ENCODE assay signal across 12 cellular contexts in genomic region chr10:104424719-104425118, GRCh38.
DNase-seq lines count a peak whose midpoint lies in the region; ATAC-seq and TF ChIP-seq lines count a peak whose summit lies in the region.
"Had no signal": no experiment of that assay in that cellular context is flagged by ENCODE, and none has a peak within 500 bp of the region (broad histone marks: within the 10 kb centered on the region; RNA-seq: fewer than 3 reads in every experiment).

No MANE protein-coding gene starts in this region.

- H3K9me2 ChIP-seq in neural cell (ENCODE audit: insufficient read depth, low read length), result no peaks in the 10 kb centered on the region

- peak; percentile 46 for DNase-seq in NK-92 treated with Interleukin-12 subunit alpha and Interleukin-12 subunit beta, amount 100 ng/mL, for 24 hours (lab: John Stamatoyannopoulos, UW)
- DNase-seq in NK-92 (lab: John Stamatoyannopoulos, UW; ENCODE audit: unreplicated experiment), result no peak
- DNase-seq in lower leg skin (ENCODE audit: low spot score in 2 of 2), result no peak
- DNase-seq in type B pancreatic cell (ENCODE audit: extremely low spot score, unreplicated experiment), result no peak
- no peak for DNase-seq in uterus
- DNase-seq: midbrain, NCI-H2029 treated with DMSO at 0.1 percent for 48 hours, upper lobe of right lung had no signal

- H3K27me3 ChIP-seq in neural cell (ENCODE audit: insufficient read depth, low read depth, low read length) (no peaks in the 10 kb centered on the region), uterus (no peaks in the 10 kb centered on the region)
- H3K27me3 ChIP-seq: upper lobe of right lung had no signal

- no peak for TF ChIP-seq RAD21 in neural cell (conservative IDR thresholded peaks at IDR 0.05)

- no peaks in the 10 kb centered on the region for H3K79me2 ChIP-seq in neural cell (replicated peaks; ENCODE audit: insufficient read depth, low read length)

- peaks cover 3% of the 10 kb centered on the region for H3K4me1 Mint-ChIP-seq in type B pancreatic cell (ENCODE audit: unreplicated experiment)
- H3K4me1 Mint-ChIP-seq: activated naive CD4-positive, alpha-beta T cell treated with anti-CD3 and anti-CD28 coated beads, Interleukin-2, amount 50 U/mL, for 24 hours had no signal

- intact Hi-C loops in lower leg skin (cut with DNase I; ENCODE audit: low total_unique reads), result no loop called here
- intact Hi-C loops in uterus (cut with DNase I; ENCODE audit: low total_unique reads), result no loop called here

- peak; percentile 92 for ATAC-seq in GM21825 (IDR thresholded peaks at IDR 0.05; ENCODE audit: unreplicated experiment)
- peak; percentile 98 for ATAC-seq in HG03442 (IDR thresholded peaks at IDR 0.05; ENCODE audit: unreplicated experiment)
- ATAC-seq: upper lobe of right lung had no signal

- no peaks in the 10 kb centered on the region for H4K20me1 ChIP-seq in neural cell (ENCODE audit: insufficient read depth)

- H2AFZ ChIP-seq in neural cell (ENCODE audit: low read depth, low read length), result no peak overlapping the region

- no peaks in the 10 kb centered on the region for H3F3A ChIP-seq in neural cell (ENCODE audit: insufficient read depth, low read length, poor library complexity, severe bottlenecking)

- 50 to 63% methylated on average over 1 of the region's 1 CpG for WGBS in lower leg skin, 2 donors

- H3K27ac ChIP-seq in neural cell (ENCODE audit: low read length) (peak overlapping the region; percentile 52), uterus (no peak overlapping the region)
- H3K27ac ChIP-seq: upper lobe of right lung had no signal

- TF ChIP-seq POLR2A in lower leg skin (IDR thresholded peaks at IDR 0.05) (no peak), uterus (IDR thresholded peaks at IDR 0.05) (no peak)

- H3K9ac ChIP-seq in neural cell (ENCODE audit: low read length), result no peak overlapping the region

- no peaks in the 10 kb centered on the region for H3K9me3 Mint-ChIP-seq in type B pancreatic cell
- H3K9me3 Mint-ChIP-seq: activated naive CD4-positive, alpha-beta T cell treated with anti-CD3 and anti-CD28 coated beads, Interleukin-2, amount 50 U/mL, for 24 hours had no signal

- no peaks in the 10 kb centered on the region for H3K36me3 Mint-ChIP-seq in type B pancreatic cell
- H3K36me3 Mint-ChIP-seq: activated naive CD4-positive, alpha-beta T cell treated with anti-CD3 and anti-CD28 coated beads, Interleukin-2, amount 50 U/mL, for 24 hours had no signal

- H3K4me3 Mint-ChIP-seq in type B pancreatic cell, result no peak overlapping the region
- H3K4me3 Mint-ChIP-seq: activated naive CD4-positive, alpha-beta T cell treated with anti-CD3 and anti-CD28 coated beads, Interleukin-2, amount 50 U/mL, for 24 hours had no signal

- TF ChIP-seq CTCF in neural cell (IDR thresholded peaks at IDR 0.05; ENCODE audit: poor library complexity, severe bottlenecking) (no peak), lower leg skin (IDR thresholded peaks at IDR 0.05) (no peak), type B pancreatic cell (conservative IDR thresholded peaks at IDR 0.05) (no peak), uterus (IDR thresholded peaks at IDR 0.05) (no peak)

- H3K4me2 ChIP-seq in neural cell (ENCODE audit: low read length), result no peak overlapping the region

- H3K9me3 ChIP-seq in neural cell (ENCODE audit: low read length) (no peaks in the 10 kb centered on the region), uterus (no peaks in the 10 kb centered on the region)
- H3K9me3 ChIP-seq: upper lobe of right lung had no signal

- H3K27me3 Mint-ChIP-seq in type B pancreatic cell, result no peaks in the 10 kb centered on the region

- no peak overlapping the region for H3K27ac Mint-ChIP-seq in type B pancreatic cell
- H3K27ac Mint-ChIP-seq: activated naive CD4-positive, alpha-beta T cell treated with anti-CD3 and anti-CD28 coated beads, Interleukin-2, amount 50 U/mL, for 24 hours had no signal

- H3K36me3 ChIP-seq in neural cell (ENCODE audit: insufficient read depth, low read length) (no peaks in the 10 kb centered on the region), uterus (no peaks in the 10 kb centered on the region)
- H3K36me3 ChIP-seq: upper lobe of right lung had no signal

- TF ChIP-seq EP300 in neural cell (conservative IDR thresholded peaks at IDR 0.05; ENCODE audit: poor library complexity, severe bottlenecking), result no peak

- H3K4me3 ChIP-seq in neural cell (ENCODE audit: low read length) (peak overlapping the region; percentile 25), lower leg skin (ENCODE audit: low read depth, poor library complexity, severe bottlenecking) (no peak overlapping the region), uterus (no peak overlapping the region)
- H3K4me3 ChIP-seq: upper lobe of right lung had no signal

- H3K4me1 ChIP-seq in uterus, result no peaks in the 10 kb centered on the region
- H3K4me1 ChIP-seq: upper lobe of right lung had no signal

TF ChIP-seq in neural cell, 6 proteins besides CTCF, POLR2A, EP300 and RAD21:
- no peak for TF ChIP-seq SMC3 (conservative IDR thresholded peaks at IDR 0.05; ENCODE audit: poor library complexity)
- no peak for TF ChIP-seq REST (IDR thresholded peaks at IDR 0.05; ENCODE audit: borderline replicate concordance)
- no peak for TF ChIP-seq POLR2AphosphoS5 (IDR thresholded peaks at IDR 0.05)
- no peak for TF ChIP-seq TAF1 (IDR thresholded peaks at IDR 0.05; ENCODE audit: low read depth)
- TF ChIP-seq EZH2 (IDR thresholded peaks at IDR 0.05; ENCODE audit: borderline replicate concordance, insufficient read depth, low read length, poor library complexity, severe bottlenecking), result no peak
- TF ChIP-seq MXI1 (conservative IDR thresholded peaks at IDR 0.05; ENCODE audit: poor library complexity, severe bottlenecking), result no peak
TF ChIP-seq in neural cell: peak in this region for 0.
